1 cellular context compared by ENCODE assay signal in genomic region chr16:72008424-72009216, GRCh38.
TF ChIP-seq lines count a peak whose summit lies in the region.

Gene DHODH (plus strand): TSS chr16:72008744. CDS start chr16:72008765, 21 bp downstream.

TF ChIP-seq in K562, 482 proteins besides CTCF, POLR2A, EP300 and RAD21 (continued from another document and continues in another):
- TF ChIP-seq HBP1 (CRISPR knock-in tag; IDR thresholded peaks at IDR 0.05) = no peak
- 0 out of 2 replicates have a peak, but pooled peaks have one; percentile 25 for TF ChIP-seq REST (CRISPR knock-in tag; IDR thresholded peaks at IDR 0.05; ENCODE audit: low read depth)
- peak; percentile 47 for TF ChIP-seq MXD1 (CRISPR knock-in tag; IDR thresholded peaks at IDR 0.05; ENCODE audit: borderline replicate concordance, poor library complexity, severe bottlenecking)
- TF ChIP-seq JUND (IDR thresholded peaks at IDR 0.05; ENCODE audit: borderline replicate concordance, low read depth, low read length) = peak; percentile 26; the same call in 1 of the 2 replicates
- TF ChIP-seq JUND (tag; IDR thresholded peaks at IDR 0.05; ENCODE audit: borderline replicate concordance, low read depth, low read length) = no peak
- no peak for TF ChIP-seq SRF (CRISPR knock-in tag; IDR thresholded peaks at IDR 0.05)
- peak; percentile 88 for TF ChIP-seq ARID4B (CRISPR knock-in tag; IDR thresholded peaks at IDR 0.05)
- peak; percentile 99 for TF ChIP-seq NKRF (IDR thresholded peaks at IDR 0.05; ENCODE audit: borderline replicate concordance)
- TF ChIP-seq CHD2 (IDR thresholded peaks at IDR 0.05; ENCODE audit: low read depth, low read length) = peak; percentile 61; the same call in 1 of the 2 replicates
- TF ChIP-seq KDM4B (IDR thresholded peaks at IDR 0.05; ENCODE audit: borderline replicate concordance in 2 of 2, low read depth in 1 of 2) = peak in 1 of 2 experiments; percentile 63; a peak in 1 of 4 replicates
- no peak for TF ChIP-seq NCOA1 (IDR thresholded peaks at IDR 0.05; ENCODE audit: low read depth)
- 0 out of 2 replicates have a peak, but pooled peaks have one; percentile 19 for TF ChIP-seq ZNF121 (CRISPR knock-in tag; conservative IDR thresholded peaks at IDR 0.05)
- peak; percentile 59 to 67; a peak in 3 of 4 replicates for TF ChIP-seq MAZ (CRISPR knock-in tag; conservative IDR thresholded peaks at IDR 0.05 in 1 of 2, IDR thresholded peaks at IDR 0.05 in 1 of 2)
- TF ChIP-seq HDAC1 (IDR thresholded peaks at IDR 0.05) = peak; percentile 31 to 99; a peak in 2 of 4 replicates
- TF ChIP-seq ZBTB40 (IDR thresholded peaks at IDR 0.05) = peak; percentile 71
- TF ChIP-seq ZBTB40 (CRISPR knock-in tag; IDR thresholded peaks at IDR 0.05) = no peak
